In the genomic region with DNA sequence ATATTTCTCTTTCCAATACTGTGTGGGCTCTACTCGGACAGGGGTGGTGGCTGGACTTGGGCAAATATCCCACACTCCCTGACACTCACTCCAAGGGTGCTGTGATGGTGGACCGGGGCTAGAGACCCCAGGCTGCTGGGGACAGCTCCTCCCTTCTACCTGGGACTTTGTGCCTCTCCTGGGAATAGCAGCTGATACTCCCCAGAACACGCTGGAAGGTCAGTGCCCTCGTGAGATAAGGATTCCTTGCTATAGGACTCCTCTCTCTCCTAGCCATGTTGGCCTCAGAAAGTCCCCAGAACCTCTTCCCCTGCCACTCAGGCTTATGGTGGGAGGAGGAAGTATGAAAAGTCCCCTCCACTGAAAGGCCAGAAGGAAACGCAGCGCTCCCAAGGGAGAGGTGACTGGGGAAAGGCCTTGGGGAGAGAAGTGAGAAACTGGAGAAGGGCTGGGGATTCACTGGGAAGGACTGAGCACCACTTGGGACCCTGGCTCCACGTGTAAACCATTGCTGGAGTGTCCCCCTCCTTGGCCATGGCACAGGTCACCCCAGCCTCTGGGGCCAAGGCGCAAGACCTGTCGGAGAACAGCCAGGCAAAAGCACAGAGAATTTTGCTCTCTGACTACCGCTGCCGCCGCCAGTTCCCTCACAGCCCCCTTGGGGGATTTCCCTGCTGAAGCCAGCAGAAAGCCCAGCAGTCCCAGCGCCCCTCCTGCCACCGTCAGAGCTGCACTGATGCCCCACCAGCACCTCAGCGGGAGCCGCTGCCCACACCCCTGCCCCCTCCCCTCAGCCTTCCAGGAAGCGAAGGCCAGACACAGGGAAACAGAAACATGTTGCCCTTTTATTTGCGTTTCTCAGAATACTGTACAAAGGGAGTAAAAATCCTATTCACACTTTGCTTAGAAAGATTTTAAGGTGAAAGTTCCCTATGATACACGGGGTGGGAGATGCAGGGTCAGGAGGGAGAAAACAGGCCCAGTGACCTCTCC, we compare ENCODE assay signal across 12 cellular contexts. TPM values are rescaled to one million over a fixed set of nuclear protein-coding genes. Genes with fewer than 3 reads are reported as not detected.
DNase-seq lines count a peak whose midpoint lies in the region; ATAC-seq and TF ChIP-seq lines count a peak whose summit lies in the region.
"Had no signal": no experiment of that assay in that cellular context is flagged by ENCODE, and none has a peak within 500 bp of the region (broad histone marks: within the 10 kb centered on the region; RNA-seq: fewer than 3 reads in every experiment).

No MANE protein-coding gene starts in this region.

- H3K9me2 ChIP-seq in Loucy (replicated peaks; ENCODE audit: low read depth, low read length): no peaks in the 10 kb centered on the region

- H2AFZ ChIP-seq in Loucy (ENCODE audit: low read length): no peak overlapping the region

- H3K9ac ChIP-seq in Loucy (ENCODE audit: low read depth, low read length, poor library complexity, severe bottlenecking) (no peak overlapping the region), liver (ENCODE audit: low read depth in 1 of 2, low read length in 2 of 2) (peak overlapping the region in 1 of 2 donors; percentile 21)

- H3K4me3 ChIP-seq in Loucy (ENCODE audit: low read length, poor library complexity, severe bottlenecking) (no peak overlapping the region), liver (ENCODE audit: low read depth in 1 of 3, low read length in 3 of 3) (no peak overlapping the region)
- H3K4me3 ChIP-seq: smooth muscle cell had no signal

- 44% methylated on average over 19 of the region's 19 CpGs for WGBS in liver

- TF ChIP-seq RAD21 in liver (IDR thresholded peaks at IDR 0.05): no peak

- H3K4me1 ChIP-seq in Loucy (ENCODE audit: insufficient read depth, low read length, poor library complexity, severe bottlenecking) (peaks cover 26% of the 10 kb centered on the region), liver (ENCODE audit: control insufficient read depth in 4 of 4, insufficient read depth in 4 of 4, low read length in 3 of 4) (peaks cover 30 to 79% (median 58%) of the 10 kb centered on the region in 4 donors)

- no peak for TF ChIP-seq CTCF in Loucy (conservative IDR thresholded peaks at IDR 0.05; ENCODE audit: low read length)
- no peak for TF ChIP-seq CTCF in liver (IDR thresholded peaks at IDR 0.05; ENCODE audit: low read depth, low read length, missing input control)

- peaks cover 13% of the 10 kb centered on the region for H4K20me1 ChIP-seq in Loucy (ENCODE audit: insufficient read depth, low read length, poor library complexity, severe bottlenecking)

- H3K27me3 ChIP-seq in Loucy (ENCODE audit: insufficient read depth, low read length, poor library complexity, severe bottlenecking) (no peaks in the 10 kb centered on the region), liver (ENCODE audit: control insufficient read depth in 4 of 4, insufficient read depth in 4 of 4, low read length in 3 of 4) (no peaks in the 10 kb centered on the region)

- H3K4me2 ChIP-seq in Loucy (ENCODE audit: low read depth, low read length, poor library complexity, severe bottlenecking): peak overlapping the region; percentile 41
- H3K4me2 ChIP-seq: smooth muscle cell had no signal

- H3K36me3 ChIP-seq in Loucy (ENCODE audit: insufficient read depth, low read length) (peaks cover 19% of the 10 kb centered on the region; the same call in 1 of the 2 replicates), liver (ENCODE audit: control insufficient read depth in 4 of 4, insufficient read depth in 3 of 4, low read depth in 1 of 4, low read length in 3 of 4) (peaks cover 6 to 14% (median 11%) of the 10 kb centered on the region in 4 donors)

- no peaks in the 10 kb centered on the region for H3K9me3 ChIP-seq in Loucy (ENCODE audit: insufficient read depth, low read depth, low read length)
- H3K9me3 ChIP-seq in liver (ENCODE audit: control insufficient read depth in 4 of 4, low read length in 3 of 4): no peaks in the 10 kb centered on the region

- H3K79me2 ChIP-seq in Loucy (ENCODE audit: insufficient read depth, low read length): peaks cover 25% of the 10 kb centered on the region

- peak; percentile 53 for DNase-seq in activated T-cell treated with anti-CD3 and anti-CD28 coated beads for 24 hours (ENCODE audit: low read depth)
- peak; percentile 79 for DNase-seq in stimulated activated naive CD8-positive, alpha-beta T cell treated with anti-CD3 and anti-CD28 coated beads, Interleukin-15, Interleukin-2, amounts not matched to agents 100 U/mL and 50 U/mL, for 24 hours
- no peak for DNase-seq in superior temporal gyrus (ENCODE audit: extremely low spot score)
- no peak for DNase-seq in HK-2 (ENCODE audit: unreplicated experiment)
- no peak for DNase-seq in GDM1 (lab: John Stamatoyannopoulos, UW)
- DNase-seq: midbrain had no signal

- H3K27ac ChIP-seq in liver (ENCODE audit: low read depth in 1 of 2, low read length in 2 of 2): peak overlapping the region; percentile 94 to 95

- no peaks in the 10 kb centered on the region for H3F3A ChIP-seq in Loucy (ENCODE audit: low read depth)

- ATAC-seq in stimulated activated naive CD8-positive, alpha-beta T cell treated with anti-CD3 and anti-CD28 coated beads, Interleukin-15, Interleukin-2, amounts not matched to agents 100 U/mL and 50 U/mL, for 24 hours: peak; percentile 78
- ATAC-seq in GM18517 (IDR thresholded peaks at IDR 0.05; ENCODE audit: unreplicated experiment): no peak

TF ChIP-seq in liver, 16 proteins besides CTCF, POLR2A, EP300 and RAD21:
- no peak for TF ChIP-seq SP1 (IDR thresholded peaks at IDR 0.05)
- peak in 1 of 2 donors; percentile 10 for TF ChIP-seq HNF4A (conservative IDR thresholded peaks at IDR 0.05)

RNA-seq across cellular contexts. Expression of a gene that starts 2.1 kb away (rescaled TPM):
- total RNA-seq in liver: 10 to 100 TPM; 10.3 to 35.1 TPM
- 1 to 10 TPM; 4.2 to 7.9 TPM for polyA plus RNA-seq in liver

RNA-seq across cellular contexts. Expression of a gene that starts 6.9 kb away (rescaled TPM):
- 100 to 1,000 TPM; 138 to 141 TPM for total RNA-seq in liver
- 100 to 1,000 TPM in 1 of 2 donors, 10 to 100 TPM in 1; 71.0 to 112 TPM for polyA plus RNA-seq in liver

RNA-seq across cellular contexts. Expression of a gene that starts 7.0 kb away (rescaled TPM):
- under 1 TPM in 1 of 2 donors, not detected in 1; 0.17 TPM for total RNA-seq in liver
- under 1 TPM; 0.08 to 0.24 TPM for polyA plus RNA-seq in liver
- total RNA-seq: astrocyte, SK-MEL-5, smooth muscle cell had no signal
- polyA plus RNA-seq: smooth muscle cell had no signal

RNA-seq across cellular contexts. Expression of a gene that starts 42.3 kb away (rescaled TPM):
- total RNA-seq in liver: under 1 TPM; 0.08 to 0.23 TPM
- polyA plus RNA-seq in liver: under 1 TPM; 0.06 to 0.18 TPM
- total RNA-seq: astrocyte, SK-MEL-5 had no signal

RNA-seq across cellular contexts. Expression of a gene that starts 52.5 kb away (rescaled TPM):
- total RNA-seq in liver: not detected
- not detected for polyA plus RNA-seq in liver
- total RNA-seq: astrocyte, SK-MEL-5, smooth muscle cell had no signal
- polyA plus RNA-seq: smooth muscle cell had no signal

Comparison
In these comparisons a context has a peak if more than half of its experiments do, and no peak if none do; other contexts are left out.
1. DNase-seq: peak in activated T-cell treated with anti-CD3 and anti-CD28 coated beads for 24 hours (single experiment) and stimulated activated naive CD8-positive, alpha-beta T cell treated with anti-CD3 and anti-CD28 coated beads, Interleukin-15, Interleukin-2, amounts not matched to agents 100 U/mL and 50 U/mL, for 24 hours (single experiment); none in superior temporal gyrus (single experiment), HK-2 (single experiment) and GDM1 (single experiment).